25 cellular contexts compared by ENCODE assay signal in genomic region chr10:123011987-123012386, GRCh38. TPM values are rescaled to one million over a fixed set of nuclear protein-coding genes. Genes with fewer than 3 reads are reported as not detected.
DNase-seq lines count a peak whose midpoint lies in the region; ATAC-seq, FAIRE-seq and TF ChIP-seq lines count a peak whose summit lies in the region.
"Had no signal": no experiment of that assay in that cellular context is flagged by ENCODE, and none has a peak within 500 bp of the region (broad histone marks: within the 10 kb centered on the region; RNA-seq: fewer than 3 reads in every experiment).

No MANE protein-coding gene starts in this region.

- H3K4me1 Mint-ChIP-seq in neural crest cell, result peaks cover 34% of the 10 kb centered on the region
- H3K4me1 Mint-ChIP-seq in progenitor cell of endocrine pancreas (ENCODE audit: low read depth), result peaks cover 19% of the 10 kb centered on the region

- DNase-seq in HepG2 (ENCODE audit: low spot score), result no peak
- peak; percentile 16 for DNase-seq in fibroblast of the aortic adventitia (ENCODE audit: low read depth)
- no peak for DNase-seq in neural crest cell (ENCODE audit: low read depth, low spot score)
- DNase-seq in progenitor cell of endocrine pancreas (ENCODE audit: low spot score, unreplicated experiment), result no peak
- DNase-seq in upper lobe of right lung, result no peak
- no peak for DNase-seq in iPS-NIHi11 (ENCODE audit: low spot score)
- DNase-seq: 8988T; ACHN; AML-193; BE2C; CD4-positive, alpha-beta T cell; CD8-positive, alpha-beta memory T cell; DMS 273 treated with DMSO at 0.1 percent for 48 hours; DMS79; EL; GDM1; H9 had no signal

- CTCF ChIA-PET in HepG2 (lab: Yijun Ruan, JAX; ENCODE audit: low intra/inter-chr PET ratio, low total read pairs), result no interaction called here

- H3K9me3 ChIP-seq in liver (ENCODE audit: control insufficient read depth in 4 of 4, low read length in 3 of 4) (no peaks in the 10 kb centered on the region), HepG2 (ENCODE audit: low read length) (no peaks in the 10 kb centered on the region), upper lobe of right lung (no peaks in the 10 kb centered on the region)
- H3K9me3 ChIP-seq: A549, BE2C had no signal

- ATAC-seq in HepG2 (no peak), upper lobe of right lung (no peak)
- ATAC-seq: A549, GM12878, GM23338, HCT116 had no signal

- intact Hi-C loops in HepG2 (cut with micrococcal nuclease; ENCODE audit: unreplicated experiment) (no loop called here), upper lobe of right lung (cut with DNase I) (no loop called here)

- H3K36me3 Mint-ChIP-seq in neural crest cell (ENCODE audit: low read depth) (peaks cover 7% of the 10 kb centered on the region), progenitor cell of endocrine pancreas (ENCODE audit: insufficient read depth) (peaks cover 9% of the 10 kb centered on the region)

- 61% methylated on average over 3 of the region's 3 CpGs for WGBS in liver
- WGBS in HepG2 (ENCODE audit: low lambda C conversion rate), result 96% methylated on average over 3 of the region's 3 CpGs

- peaks cover 92% of the 10 kb centered on the region for H3K79me2 ChIP-seq in HepG2 (ENCODE audit: insufficient read depth, low read length)

- H3K27me3 Mint-ChIP-seq in neural crest cell (ENCODE audit: low read depth) (no peaks in the 10 kb centered on the region), progenitor cell of endocrine pancreas (no peaks in the 10 kb centered on the region)
- H3K27me3 Mint-ChIP-seq: CD4-positive, alpha-beta T cell; CD8-positive, alpha-beta memory T cell had no signal

- peaks cover 11 to 37% (median 23%) of the 10 kb centered on the region in 4 donors for H3K4me1 ChIP-seq in liver (ENCODE audit: control insufficient read depth in 4 of 4, insufficient read depth in 4 of 4, low read length in 3 of 4)
- peaks cover 57% of the 10 kb centered on the region for H3K4me1 ChIP-seq in HepG2 (ENCODE audit: insufficient read depth, low read length)
- peaks cover 11% of the 10 kb centered on the region for H3K4me1 ChIP-seq in upper lobe of right lung
- H3K4me1 ChIP-seq: BE2C had no signal

- BruUV-seq in HepG2 (replicated peaks; lab: Mats Ljungman, UMichigan), result no TSS peak

- peaks cover 0 to 2% (median under 1%) of the 10 kb centered on the region in 4 donors for H3K36me3 ChIP-seq in liver (ENCODE audit: control insufficient read depth in 4 of 4, insufficient read depth in 3 of 4, low read depth in 1 of 4, low read length in 3 of 4)
- H3K36me3 ChIP-seq in HepG2 (replicated peaks in 1 of 2; ENCODE audit: control insufficient read depth in 1 of 2, insufficient read depth in 2 of 2, low read length in 2 of 2), result peaks cover 3 to 11% of the 10 kb centered on the region in 2 experiments; a peak in 3 of 5 replicates
- H3K36me3 ChIP-seq in upper lobe of right lung, result no peaks in the 10 kb centered on the region
- H3K36me3 ChIP-seq: BE2C had no signal

- TF ChIP-seq POLR2A in HepG2 (IDR thresholded peaks at IDR 0.05; ENCODE audit: insufficient read depth in 1 of 2, low read depth in 2 of 2, low read length in 2 of 2), result no peak

- H3K27ac ChIP-seq in liver (ENCODE audit: low read depth in 1 of 2, low read length in 2 of 2), result peak overlapping the region in 1 of 2 donors; percentile 42
- no peak overlapping the region for H3K27ac ChIP-seq in HepG2 (ENCODE audit: extremely low read length, insufficient read depth, low read length)
- no peak overlapping the region for H3K27ac ChIP-seq in upper lobe of right lung
- H3K27ac ChIP-seq: A549; BLaER1 treated with 17β-estradiol and CSF1 and Interleukin-3, amounts not matched to agents 10 nM and 100 nM had no signal

- H3K27me3 ChIP-seq in liver (ENCODE audit: control insufficient read depth in 4 of 4, insufficient read depth in 4 of 4, low read length in 3 of 4) (no peaks in the 10 kb centered on the region), HepG2 (ENCODE audit: control insufficient read depth in 1 of 2, insufficient read depth in 2 of 2, low read length in 2 of 2) (no peaks in the 10 kb centered on the region; a peak in 1 of 5 replicates), upper lobe of right lung (no peaks in the 10 kb centered on the region)
- H3K27me3 ChIP-seq: BE2C; BLaER1 treated with 17β-estradiol and CSF1 and Interleukin-3, amounts not matched to agents 10 nM and 100 nM had no signal

- no peak overlapping the region for H3K9ac ChIP-seq in liver (ENCODE audit: low read depth in 1 of 2, low read length in 2 of 2)
- no peak overlapping the region for H3K9ac ChIP-seq in HepG2 (ENCODE audit: insufficient read depth, low read depth, low read length)
- H3K9ac ChIP-seq: BLaER1 treated with 17β-estradiol and CSF1 and Interleukin-3, amounts not matched to agents 10 nM and 100 nM had no signal

- POLR2A ChIA-PET in HepG2 (lab: Yijun Ruan, JAX), result interaction anchor here (1.0 to 6.9 kb wide), 2 partner anchors 8 to 142 kb away, joined by 3 to 131 read pairs; partner anchors contain the start of gene BUB3

- H3K4me3 ChIP-seq in liver (ENCODE audit: low read depth in 1 of 3, low read length in 3 of 3) (no peak overlapping the region), HepG2 (replicated peaks in 1 of 3; ENCODE audit: insufficient read depth in 1 of 3, low read depth in 2 of 3, low read length in 3 of 3) (no peak overlapping the region), fibroblast of the aortic adventitia (ENCODE audit: low read depth, low read length) (no peak overlapping the region), upper lobe of right lung (no peak overlapping the region)
- H3K4me3 ChIP-seq: A549; BLaER1 treated with 17β-estradiol and CSF1 and Interleukin-3, amounts not matched to agents 10 nM and 100 nM; GM12878; GM23338 had no signal

- H3K9me3 Mint-ChIP-seq in neural crest cell (no peaks in the 10 kb centered on the region), progenitor cell of endocrine pancreas (ENCODE audit: low read depth) (no peaks in the 10 kb centered on the region)
- H3K9me3 Mint-ChIP-seq: CD4-positive, alpha-beta T cell; CD8-positive, alpha-beta memory T cell had no signal

- no peak for TF ChIP-seq CTCF in liver (IDR thresholded peaks at IDR 0.05; ENCODE audit: low read depth, low read length, missing input control)
- TF ChIP-seq CTCF in HepG2 (CRISPR knock-in tag; IDR thresholded peaks at IDR 0.05), result no peak
- TF ChIP-seq CTCF in fibroblast of the aortic adventitia (IDR thresholded peaks at IDR 0.05; ENCODE audit: insufficient read depth, low read length), result no peak
- TF ChIP-seq CTCF in neural crest cell (conservative IDR thresholded peaks at IDR 0.05), result no peak
- no peak for TF ChIP-seq CTCF in progenitor cell of endocrine pancreas (IDR thresholded peaks at IDR 0.05; ENCODE audit: unreplicated experiment)
- TF ChIP-seq CTCF in upper lobe of right lung (IDR thresholded peaks at IDR 0.05), result no peak

- FAIRE-seq in HepG2 (lab: Jason Lieb, UNC), result no peak
- FAIRE-seq: A549, D721Med, GM12878 had no signal

- H2AFZ ChIP-seq in HepG2 (ENCODE audit: low read length), result no peak overlapping the region
- H2AFZ ChIP-seq: GM23338 had no signal

- H4K20me1 ChIP-seq in HepG2 (ENCODE audit: insufficient read depth, low read length), result peaks cover 14% of the 10 kb centered on the region

- TF ChIP-seq EP300 in HepG2 (IDR thresholded peaks at IDR 0.05; ENCODE audit: low read depth in 2 of 2, low read length in 2 of 2) (no peak), HepG2 (CRISPR knock-in tag; IDR thresholded peaks at IDR 0.05; ENCODE audit: borderline replicate concordance) (no peak)

- no peak overlapping the region for H3K27ac Mint-ChIP-seq in neural crest cell (ENCODE audit: unreplicated experiment)
- H3K27ac Mint-ChIP-seq in progenitor cell of endocrine pancreas, result no peak overlapping the region
- H3K27ac Mint-ChIP-seq: CD14-positive monocyte; CD4-positive, alpha-beta T cell; CD8-positive, alpha-beta memory T cell; GM23338; H9 had no signal

- no peak overlapping the region for H3K4me2 ChIP-seq in HepG2 (ENCODE audit: low read depth, low read length)
- H3K4me2 ChIP-seq: A549, GM23338 had no signal

- H3K4me3 Mint-ChIP-seq in neural crest cell, result peak overlapping the region; percentile 15
- no peak overlapping the region for H3K4me3 Mint-ChIP-seq in progenitor cell of endocrine pancreas (ENCODE audit: low read depth)
- H3K4me3 Mint-ChIP-seq: CD14-positive monocyte; CD4-positive, alpha-beta T cell; GM23338; H9 had no signal

- TF ChIP-seq RAD21 in liver (IDR thresholded peaks at IDR 0.05) (no peak), HepG2 (CRISPR knock-in tag; IDR thresholded peaks at IDR 0.05) (no peak)

- in situ Hi-C loops in HepG2 (cut with HindIII; ENCODE audit: extremely low pct_ligation_motif_present, low pct_unique_long_range_greater_than_20kb), result no loop called here

RNA-seq across cellular contexts. Expression of gene ACADSB, which starts 3.2 kb away (rescaled TPM):
- total RNA-seq in liver, result 100 to 1,000 TPM in 1 of 2 donors, 10 to 100 TPM in 1; 97.9 to 164 TPM
- polyA plus RNA-seq in liver, result 100 to 1,000 TPM; 103 to 118 TPM
- total RNA-seq in HepG2 (2016; rRNA removed; fragmentation: Illumina TruSeq; extraction: Trizol), result 80.0 and 186 TPM in 2 replicates
- total RNA-seq in HepG2 (2016; cell fraction: cytosol; rRNA removed; fragmentation: Illumina TruSeq; extraction: Trizol; ENCODE audit: low read depth), result 4.1 and 6.0 TPM in 2 replicates
- total RNA-seq in HepG2 (2016; cell fraction: insoluble cytoplasmic fraction; rRNA removed; fragmentation: Illumina TruSeq; extraction: Trizol), result 83.2 and 181 TPM in 2 replicates
- 18.7 and 22.3 TPM in 2 replicates for total RNA-seq in HepG2 (2016; cell fraction: membrane; rRNA removed; fragmentation: Illumina TruSeq; extraction: Trizol)
- total RNA-seq in HepG2 (2016; cell fraction: nucleus; rRNA removed; fragmentation: Illumina TruSeq; extraction: Trizol), result 56.2 and 60.6 TPM in 2 replicates
- polyA plus RNA-seq in HepG2 (2011; rRNA removed), result 76.6 and 87.6 TPM in 2 replicates
- polyA plus RNA-seq in HepG2 (2011; cell fraction: cytosol; rRNA removed), result 29.9 and 54.9 TPM in 2 replicates
- polyA plus RNA-seq in HepG2 (2011; cell fraction: nucleus; rRNA removed), result 44.5 and 55.6 TPM in 2 replicates
- 86.5 and 157 TPM in 2 replicates for polyA plus RNA-seq in HepG2 (2012)
- polyA plus RNA-seq in HepG2 (2016; cell fraction: cytosol; fragmentation: Illumina TruSeq; extraction: Trizol; ENCODE audit: low read depth), result 2.0 and 3.4 TPM in 2 replicates
- 165 TPM in 2 replicates for polyA plus RNA-seq in HepG2 (2016; cell fraction: insoluble cytoplasmic fraction; fragmentation: Illumina TruSeq; extraction: Trizol; ENCODE audit: low read depth)
- polyA plus RNA-seq in HepG2 (2016; cell fraction: membrane; fragmentation: Illumina TruSeq; extraction: Trizol; ENCODE audit: low read depth), result 8.4 and 9.5 TPM in 2 replicates
- polyA plus RNA-seq in HepG2 (2016; cell fraction: nucleus; fragmentation: Illumina TruSeq; extraction: Trizol; ENCODE audit: insufficient read depth, low read depth), result 75.5 and 83.4 TPM in 2 replicates
- polyA minus RNA-seq in HepG2 (2011; rRNA and poly(A)+ RNA removed; ENCODE audit: low replicate concordance), result 1.1 and 23.6 TPM in 2 replicates
- 44.7 and 65.6 TPM in 2 replicates for polyA minus RNA-seq in HepG2 (2011; cell fraction: cytosol; rRNA and poly(A)+ RNA removed)
- 83.4 and 110 TPM in 2 replicates for polyA minus RNA-seq in HepG2 (2011; cell fraction: nucleus; rRNA and poly(A)+ RNA removed)
- total RNA-seq in fibroblast of the aortic adventitia (ENCODE audit: low replicate concordance), result 7.4 and 11.4 TPM in 2 replicates
- total RNA-seq in neural crest cell, result 16.8 and 17.2 TPM in 2 replicates
- total RNA-seq in progenitor cell of endocrine pancreas, result 22.4 and 26.0 TPM in 2 replicates
- total RNA-seq in upper lobe of right lung, result 27.1 TPM

RNA-seq across cellular contexts. Expression of gene IKZF5, which starts 3.4 kb away (rescaled TPM):
- total RNA-seq in liver, result 1 to 10 TPM; 6.4 to 7.9 TPM
- 1 to 10 TPM; 5.0 to 9.4 TPM for polyA plus RNA-seq in liver
- total RNA-seq in HepG2 (2016; rRNA removed; fragmentation: Illumina TruSeq; extraction: Trizol), result 3.7 and 4.1 TPM in 2 replicates
- total RNA-seq in HepG2 (2016; cell fraction: cytosol; rRNA removed; fragmentation: Illumina TruSeq; extraction: Trizol; ENCODE audit: low read depth), result 0.61 and 0.62 TPM in 2 replicates
- 3.1 and 4.8 TPM in 2 replicates for total RNA-seq in HepG2 (2016; cell fraction: insoluble cytoplasmic fraction; rRNA removed; fragmentation: Illumina TruSeq; extraction: Trizol)
- total RNA-seq in HepG2 (2016; cell fraction: membrane; rRNA removed; fragmentation: Illumina TruSeq; extraction: Trizol), result 2.5 and 3.3 TPM in 2 replicates
- total RNA-seq in HepG2 (2016; cell fraction: nucleus; rRNA removed; fragmentation: Illumina TruSeq; extraction: Trizol), result 8.2 and 9.7 TPM in 2 replicates
- 11.3 and 12.0 TPM in 2 replicates for polyA plus RNA-seq in HepG2 (2011; rRNA removed)
- polyA plus RNA-seq in HepG2 (2011; cell fraction: cytosol; rRNA removed), result 4.6 and 5.5 TPM in 2 replicates
- polyA plus RNA-seq in HepG2 (2011; cell fraction: nucleus; rRNA removed), result 12.2 and 13.5 TPM in 2 replicates
- 9.4 and 13.5 TPM in 2 replicates for polyA plus RNA-seq in HepG2 (2012)
- 1.1 and 1.2 TPM in 2 replicates for polyA plus RNA-seq in HepG2 (2016; cell fraction: cytosol; fragmentation: Illumina TruSeq; extraction: Trizol; ENCODE audit: low read depth)
- 13.5 and 14.5 TPM in 2 replicates for polyA plus RNA-seq in HepG2 (2016; cell fraction: insoluble cytoplasmic fraction; fragmentation: Illumina TruSeq; extraction: Trizol; ENCODE audit: low read depth)
- 3.2 and 5.6 TPM in 2 replicates for polyA plus RNA-seq in HepG2 (2016; cell fraction: membrane; fragmentation: Illumina TruSeq; extraction: Trizol; ENCODE audit: low read depth)
- polyA plus RNA-seq in HepG2 (2016; cell fraction: nucleus; fragmentation: Illumina TruSeq; extraction: Trizol; ENCODE audit: insufficient read depth, low read depth), result 18.6 and 19.5 TPM in 2 replicates
- polyA minus RNA-seq in HepG2 (2011; rRNA and poly(A)+ RNA removed; ENCODE audit: low replicate concordance), result 6.1 and 9.1 TPM in 2 replicates
- 4.9 and 5.3 TPM in 2 replicates for polyA minus RNA-seq in HepG2 (2011; cell fraction: cytosol; rRNA and poly(A)+ RNA removed)
- 21.5 and 26.7 TPM in 2 replicates for polyA minus RNA-seq in HepG2 (2011; cell fraction: nucleus; rRNA and poly(A)+ RNA removed)
- total RNA-seq in fibroblast of the aortic adventitia (ENCODE audit: low replicate concordance), result 3.4 and 8.9 TPM in 2 replicates
- total RNA-seq in neural crest cell, result 12.1 and 14.1 TPM in 2 replicates
- total RNA-seq in progenitor cell of endocrine pancreas, result 11.6 and 14.6 TPM in 2 replicates
- total RNA-seq in upper lobe of right lung, result 19.9 TPM

RNA-seq across cellular contexts. Expression of gene PSTK, which starts 31.8 kb away (rescaled TPM):
- total RNA-seq in liver (1 to 10 TPM; 2.3 to 4.6 TPM), HepG2 (2016; rRNA removed; fragmentation: Illumina TruSeq; extraction: Trizol) (9.3 and 9.8 TPM in 2 replicates), fibroblast of the aortic adventitia (ENCODE audit: low replicate concordance) (1.4 and 4.7 TPM in 2 replicates), neural crest cell (5.8 and 6.8 TPM in 2 replicates), progenitor cell of endocrine pancreas (6.1 and 6.3 TPM in 2 replicates), upper lobe of right lung (2.5 TPM)
- polyA plus RNA-seq in liver (1 to 10 TPM; 2.4 to 5.1 TPM), HepG2 (2011; rRNA removed) (7.5 and 8.2 TPM in 2 replicates)
- total RNA-seq in HepG2 (2016; cell fraction: cytosol; rRNA removed; fragmentation: Illumina TruSeq; extraction: Trizol; ENCODE audit: low read depth), result 6.0 TPM in 2 replicates
- total RNA-seq in HepG2 (2016; cell fraction: insoluble cytoplasmic fraction; rRNA removed; fragmentation: Illumina TruSeq; extraction: Trizol), result 9.1 and 10.9 TPM in 2 replicates
- 7.5 and 8.6 TPM in 2 replicates for total RNA-seq in HepG2 (2016; cell fraction: membrane; rRNA removed; fragmentation: Illumina TruSeq; extraction: Trizol)
- 8.3 and 10.9 TPM in 2 replicates for total RNA-seq in HepG2 (2016; cell fraction: nucleus; rRNA removed; fragmentation: Illumina TruSeq; extraction: Trizol)
- polyA plus RNA-seq in HepG2 (2011; cell fraction: cytosol; rRNA removed), result 5.3 and 6.7 TPM in 2 replicates
- polyA plus RNA-seq in HepG2 (2011; cell fraction: nucleus; rRNA removed), result 5.6 and 6.5 TPM in 2 replicates
- polyA plus RNA-seq in HepG2 (2012), result 5.6 and 7.4 TPM in 2 replicates
- polyA plus RNA-seq in HepG2 (2016; cell fraction: cytosol; fragmentation: Illumina TruSeq; extraction: Trizol; ENCODE audit: low read depth), result 5.2 and 6.9 TPM in 2 replicates
- polyA plus RNA-seq in HepG2 (2016; cell fraction: insoluble cytoplasmic fraction; fragmentation: Illumina TruSeq; extraction: Trizol; ENCODE audit: low read depth), result 12.0 and 12.9 TPM in 2 replicates
- 6.0 and 7.2 TPM in 2 replicates for polyA plus RNA-seq in HepG2 (2016; cell fraction: membrane; fragmentation: Illumina TruSeq; extraction: Trizol; ENCODE audit: low read depth)
- polyA plus RNA-seq in HepG2 (2016; cell fraction: nucleus; fragmentation: Illumina TruSeq; extraction: Trizol; ENCODE audit: insufficient read depth, low read depth), result 14.7 and 16.0 TPM in 2 replicates
- polyA minus RNA-seq in HepG2 (2011; rRNA and poly(A)+ RNA removed; ENCODE audit: low replicate concordance), result 2.8 and 4.0 TPM in 2 replicates
- 2.2 and 3.2 TPM in 2 replicates for polyA minus RNA-seq in HepG2 (2011; cell fraction: cytosol; rRNA and poly(A)+ RNA removed)
- 11.8 and 12.4 TPM in 2 replicates for polyA minus RNA-seq in HepG2 (2011; cell fraction: nucleus; rRNA and poly(A)+ RNA removed)

RNA-seq across cellular contexts. Expression of gene C10orf88, which starts 58.0 kb away (rescaled TPM):
- total RNA-seq in liver (1 to 10 TPM; 4.3 to 8.4 TPM), HepG2 (2016; rRNA removed; fragmentation: Illumina TruSeq; extraction: Trizol) (11.8 and 13.4 TPM in 2 replicates), fibroblast of the aortic adventitia (ENCODE audit: low replicate concordance) (5.9 and 7.8 TPM in 2 replicates), neural crest cell (11.8 and 13.5 TPM in 2 replicates), progenitor cell of endocrine pancreas (13.5 and 14.7 TPM in 2 replicates), upper lobe of right lung (7.6 TPM)
- polyA plus RNA-seq in liver (1 to 10 TPM; 2.2 to 3.0 TPM), HepG2 (2011; rRNA removed) (4.2 and 4.6 TPM in 2 replicates)
- 2.0 and 2.5 TPM in 2 replicates for total RNA-seq in HepG2 (2016; cell fraction: cytosol; rRNA removed; fragmentation: Illumina TruSeq; extraction: Trizol; ENCODE audit: low read depth)
- 12.1 and 15.6 TPM in 2 replicates for total RNA-seq in HepG2 (2016; cell fraction: insoluble cytoplasmic fraction; rRNA removed; fragmentation: Illumina TruSeq; extraction: Trizol)
- 3.4 and 5.7 TPM in 2 replicates for total RNA-seq in HepG2 (2016; cell fraction: membrane; rRNA removed; fragmentation: Illumina TruSeq; extraction: Trizol)
- 11.3 and 14.0 TPM in 2 replicates for total RNA-seq in HepG2 (2016; cell fraction: nucleus; rRNA removed; fragmentation: Illumina TruSeq; extraction: Trizol)
- polyA plus RNA-seq in HepG2 (2011; cell fraction: cytosol; rRNA removed), result 1.3 and 2.2 TPM in 2 replicates
- 2.0 and 3.8 TPM in 2 replicates for polyA plus RNA-seq in HepG2 (2011; cell fraction: nucleus; rRNA removed)
- 7.5 and 9.2 TPM in 2 replicates for polyA plus RNA-seq in HepG2 (2012)
- 1.0 and 1.2 TPM in 2 replicates for polyA plus RNA-seq in HepG2 (2016; cell fraction: cytosol; fragmentation: Illumina TruSeq; extraction: Trizol; ENCODE audit: low read depth)
- 13.4 and 13.5 TPM in 2 replicates for polyA plus RNA-seq in HepG2 (2016; cell fraction: insoluble cytoplasmic fraction; fragmentation: Illumina TruSeq; extraction: Trizol; ENCODE audit: low read depth)
- 1.5 and 2.2 TPM in 2 replicates for polyA plus RNA-seq in HepG2 (2016; cell fraction: membrane; fragmentation: Illumina TruSeq; extraction: Trizol; ENCODE audit: low read depth)
- 20.3 and 21.5 TPM in 2 replicates for polyA plus RNA-seq in HepG2 (2016; cell fraction: nucleus; fragmentation: Illumina TruSeq; extraction: Trizol; ENCODE audit: insufficient read depth, low read depth)
- 1.4 and 2.6 TPM in 2 replicates for polyA minus RNA-seq in HepG2 (2011; rRNA and poly(A)+ RNA removed; ENCODE audit: low replicate concordance)
- 6.1 and 8.5 TPM in 2 replicates for polyA minus RNA-seq in HepG2 (2011; cell fraction: cytosol; rRNA and poly(A)+ RNA removed)
- 12.0 and 14.7 TPM in 2 replicates for polyA minus RNA-seq in HepG2 (2011; cell fraction: nucleus; rRNA and poly(A)+ RNA removed)
